Comparison of ENCODE assay signal across 1 cellular context in genomic region chr2:174053285-174053684, GRCh38.
TF ChIP-seq lines count a peak whose summit lies in the region.

No MANE protein-coding gene starts in this region.

TF ChIP-seq in HepG2, 621 proteins besides CTCF, POLR2A, EP300 and RAD21 (continued from another document):
- TF ChIP-seq GFI1 (CRISPR knock-in tag; IDR thresholded peaks at IDR 0.05; ENCODE audit: borderline replicate concordance) (no peak), FOXK1 (CRISPR knock-in tag; IDR thresholded peaks at IDR 0.05; ENCODE audit: borderline replicate concordance, low read depth) (no peak), KDM5A (IDR thresholded peaks at IDR 0.05; ENCODE audit: borderline replicate concordance, low read length) (no peak), ZKSCAN1 (IDR thresholded peaks at IDR 0.05; ENCODE audit: low read length) (no peak), ZNF609 (CRISPR knock-in tag; IDR thresholded peaks at IDR 0.05; ENCODE audit: borderline replicate concordance) (no peak), ZBTB1 (CRISPR knock-in tag; IDR thresholded peaks at IDR 0.05; ENCODE audit: borderline replicate concordance) (no peak), TFDP1 (CRISPR knock-in tag; IDR thresholded peaks at IDR 0.05; ENCODE audit: borderline replicate concordance) (no peak), GPBP1L1 (CRISPR knock-in tag; IDR thresholded peaks at IDR 0.05) (no peak), BCL3 (CRISPR knock-in tag; IDR thresholded peaks at IDR 0.05) (no peak), NR3C1 (CRISPR knock-in tag; IDR thresholded peaks at IDR 0.05) (no peak), TBX2 (CRISPR knock-in tag; IDR thresholded peaks at IDR 0.05; ENCODE audit: borderline replicate concordance) (no peak), SPEN (CRISPR knock-in tag; IDR thresholded peaks at IDR 0.05; ENCODE audit: low read depth) (no peak), ZBTB7A (CRISPR knock-in tag; IDR thresholded peaks at IDR 0.05) (no peak), ZNF276 (CRISPR knock-in tag; IDR thresholded peaks at IDR 0.05; ENCODE audit: low read depth) (no peak), THAP8 (CRISPR knock-in tag; IDR thresholded peaks at IDR 0.05; ENCODE audit: borderline replicate concordance) (no peak), GABPA (IDR thresholded peaks at IDR 0.05; ENCODE audit: low read depth, low read length) (no peak), GABPA (CRISPR knock-in tag; IDR thresholded peaks at IDR 0.05; ENCODE audit: low read depth) (no peak)
